ENCODE assay signal across 8 cellular contexts in genomic region chr21:36385233-36385908, GRCh38. TPM values are rescaled to one million over a fixed set of nuclear protein-coding genes. Genes with fewer than 3 reads are reported as not detected.
DNase-seq lines count a peak whose midpoint lies in the region; ATAC-seq and TF ChIP-seq lines count a peak whose summit lies in the region.

CHAF1B (plus strand) TSS chr21:36385392; CDS start chr21:36386137, 745 bp downstream.

- no peak for TF ChIP-seq EP300 in stomach (IDR thresholded peaks at IDR 0.05)

- H3K4me1 ChIP-seq in Karpas-422 (ENCODE audit: low read length) = peaks cover 9% of the 10 kb centered on the region
- peaks cover 5% of the 10 kb centered on the region for H3K4me1 ChIP-seq in neuron (ENCODE audit: insufficient read depth, low read length)
- peaks cover 0 to 23% (median 14%) of the 10 kb centered on the region in 4 donors for H3K4me1 ChIP-seq in stomach

- no peaks in the 10 kb centered on the region for H4K20me1 ChIP-seq in Karpas-422 (ENCODE audit: insufficient read depth, low read depth, low read length)

- H3K9ac ChIP-seq in Karpas-422 (ENCODE audit: low read length) = peak within 1 kb of the TSS; percentile 82

- H3K4me3 ChIP-seq in Karpas-422 (ENCODE audit: low read length) = peak within 1 kb of the TSS; percentile 70
- peak within 1 kb of the TSS; percentile 69 for H3K4me3 ChIP-seq in fibroblast of villous mesenchyme (ENCODE audit: low read depth, low read length)
- peak within 1 kb of the TSS; percentile 58 for H3K4me3 ChIP-seq in neuron (ENCODE audit: low read length)
- peak within 1 kb of the TSS; percentile 76 to 82 (median 81) for H3K4me3 ChIP-seq in stomach

- peak within 1 kb of the TSS; percentile 37; the same call in 1 of the 2 replicates for H2AFZ ChIP-seq in Karpas-422 (ENCODE audit: low read length)
- peak within 1 kb of the TSS; percentile 82 for H2AFZ ChIP-seq in neuron (ENCODE audit: low read depth, low read length)

- TF ChIP-seq CTCF in fibroblast of villous mesenchyme (IDR thresholded peaks at IDR 0.05; ENCODE audit: insufficient read depth, low read depth, low read length) (no peak), stomach (IDR thresholded peaks at IDR 0.05) (no peak)

- H3K9me3 ChIP-seq in Karpas-422 (ENCODE audit: low read length) (no peaks in the 10 kb centered on the region), neuron (ENCODE audit: low read length) (peaks cover 2% of the 10 kb centered on the region), stomach (no peaks in the 10 kb centered on the region)

- peak; percentile 86 for DNase-seq in Daoy (ENCODE audit: low read depth)
- DNase-seq in Karpas-422 = peak; percentile 92
- peak; percentile 70 for DNase-seq in activated effector memory CD4-positive, alpha-beta T cell treated with Interleukin-2 at 50 U/mL for 16 hours
- DNase-seq in fibroblast of villous mesenchyme (ENCODE audit: low read depth) = peak; percentile 72
- DNase-seq in stomach = peak; percentile 85

- H3K27ac ChIP-seq in Karpas-422 (ENCODE audit: low read length) (peak within 1 kb of the TSS; percentile 30; the same call in 1 of the 2 replicates), stomach (peak within 1 kb of the TSS; percentile 43 to 85 (median 76))

- H3K4me2 ChIP-seq in Karpas-422 (ENCODE audit: low read depth, low read length, poor library complexity, severe bottlenecking) = peak within 1 kb of the TSS; percentile 79

- no peaks in the 10 kb centered on the region for H3K27me3 ChIP-seq in Karpas-422 (ENCODE audit: low read length)
- no peaks in the 10 kb centered on the region for H3K27me3 ChIP-seq in neuron (ENCODE audit: insufficient read depth, low read length)
- no peaks in the 10 kb centered on the region for H3K27me3 ChIP-seq in stomach

- no peaks in the 10 kb centered on the region for H3K9me2 ChIP-seq in Karpas-422 (replicated peaks; ENCODE audit: insufficient read depth, low read length)

- H3K36me3 ChIP-seq in Karpas-422 (ENCODE audit: insufficient read depth, low read length) (peaks cover 4% of the 10 kb centered on the region; the same call in 1 of the 2 replicates), neuron (ENCODE audit: insufficient read depth, low read length) (peaks cover 16% of the 10 kb centered on the region), stomach (no peaks in the 10 kb centered on the region)

- H3K79me2 ChIP-seq in Karpas-422 (ENCODE audit: low read length) = peaks cover 18% of the 10 kb centered on the region

- 1 to 17% (median 2%) methylated on average over 4 to 75 of the region's 75 CpGs for WGBS in stomach, 5 donors

- TF ChIP-seq POLR2A in Raji (IDR thresholded peaks at IDR 0.05; ENCODE audit: insufficient read depth, low read depth, low read length) = peak; percentile 69
- no peak for TF ChIP-seq POLR2A in stomach (IDR thresholded peaks at IDR 0.05)

- intact Hi-C loops in stomach (cut with DNase I; ENCODE audit: low total_unique reads) = no loop called here

- ATAC-seq in GM21737 (IDR thresholded peaks at IDR 0.05; ENCODE audit: unreplicated experiment) = peak; percentile 91

RNA-seq across cellular contexts. Expression of gene CHAF1B, which starts in this region (rescaled TPM):
- 11.1 and 14.9 TPM in 2 replicates for total RNA-seq in Daoy (2014; rRNA removed; shearing (Covaris generic))
- 2.3 and 5.6 TPM in 2 replicates for total RNA-seq in Karpas-422 (2014; rRNA removed; shearing (Covaris generic); ENCODE audit: low replicate concordance)
- total RNA-seq in fibroblast of villous mesenchyme = 3.5 and 3.9 TPM in 2 replicates
- 10 to 100 TPM in 1 of 5 donors, 1 to 10 TPM in 2, under 1 TPM in 2; 0.29 to 15.2 (median 1.3) TPM for total RNA-seq in stomach
- polyA plus RNA-seq in stomach = 1 to 10 TPM in 2 of 3 donors, under 1 TPM in 1; 0.76 to 1.8 (median 1.4) TPM

Comparison
In these comparisons a context has a peak if more than half of its experiments do, and no peak if none do; other contexts are left out.
1. Peak in every context shown above with its lines: DNase-seq, ATAC-seq, H3K4me3 ChIP-seq and H3K27ac ChIP-seq.